In the genomic region with DNA sequence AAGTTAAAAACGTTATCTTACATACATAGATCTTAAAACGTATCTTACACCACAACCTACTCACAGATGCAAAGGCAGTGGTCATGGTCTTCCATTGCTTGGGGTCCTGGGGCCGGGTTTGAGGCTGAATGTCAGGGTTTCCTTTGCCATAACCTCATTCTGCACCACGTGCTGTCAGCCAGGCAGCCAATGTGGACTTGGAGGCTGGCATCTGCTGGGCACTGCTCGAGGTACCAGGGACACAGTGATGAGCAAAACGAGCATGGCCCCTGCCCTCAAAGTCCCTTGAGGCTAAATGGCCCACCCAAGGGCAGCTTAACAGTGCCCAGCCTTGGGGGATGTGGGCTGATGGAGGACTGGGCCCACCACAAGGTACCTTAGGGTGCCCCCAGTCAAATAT, we compare ENCODE assay signal across 10 cellular contexts. TPM values are rescaled to one million over a fixed set of nuclear protein-coding genes. Genes with fewer than 3 reads are reported as not detected.
DNase-seq lines count a peak whose midpoint lies in the region; ATAC-seq and TF ChIP-seq lines count a peak whose summit lies in the region.
"Had no signal": no experiment of that assay in that cellular context is flagged by ENCODE, and none has a peak within 500 bp of the region (broad histone marks: within the 10 kb centered on the region; RNA-seq: fewer than 3 reads in every experiment).

No MANE protein-coding gene starts in this region.

- intact Hi-C loops in esophagus squamous epithelium (cut with DNase I) = loop anchor here (5.0 to 10.0 kb wide), 2 partner anchors 39 to 137 kb away; no protein-coding TSS in a partner anchor
- intact Hi-C loops in gastrocnemius medialis (cut with DNase I; ENCODE audit: low total_unique reads) = loop anchor here (2.0 to 5.0 kb wide), 4 partner anchors 21 to 139 kb away; partner anchors contain the start of gene RGS9

- no peak for TF ChIP-seq CTCF in GM12875 (IDR thresholded peaks at IDR 0.05; ENCODE audit: borderline replicate concordance, insufficient read depth, low read depth, low read length)
- TF ChIP-seq CTCF in esophagus squamous epithelium (IDR thresholded peaks at IDR 0.05) = no peak
- no peak for TF ChIP-seq CTCF in gastrocnemius medialis (IDR thresholded peaks at IDR 0.05 in 4 of 5, conservative IDR thresholded peaks at IDR 0.05 in 1 of 5)

- no peak for ATAC-seq in gastrocnemius medialis
- no peak for ATAC-seq in GM18909 (IDR thresholded peaks at IDR 0.05; ENCODE audit: poor library complexity, unreplicated experiment)
- ATAC-seq in GM21528 (IDR thresholded peaks at IDR 0.05; ENCODE audit: low FRiP score, unreplicated experiment) = no peak

- DNase-seq in RPMI8226 (peak; percentile 38), esophagus squamous epithelium (lab: John Stamatoyannopoulos, UW) (no peak), gastrocnemius medialis (no peak), Kasumi-1 (lab: John Stamatoyannopoulos, UW) (no peak), KBM-7 (no peak)
- DNase-seq: cortex of kidney, NCI-H524 had no signal

- WGBS in esophagus squamous epithelium, 2 donors = 30 to 50% methylated on average over 3 to 4 of the region's 6 CpGs

- peak overlapping the region; percentile 59 for H3K4me3 ChIP-seq in GM12875 (ENCODE audit: low read depth, low read length)
- H3K4me3 ChIP-seq in esophagus squamous epithelium = peak overlapping the region in 2 of 4 donors; percentile 53 to 69
- peak overlapping the region in 3 of 4 donors; percentile 63 to 71 (median 64) for H3K4me3 ChIP-seq in gastrocnemius medialis

- peaks cover 9 to 44% (median 19%) of the 10 kb centered on the region in 3 donors for H3K4me1 ChIP-seq in esophagus squamous epithelium
- peaks cover 22 to 23% of the 10 kb centered on the region in 2 donors for H3K4me1 ChIP-seq in gastrocnemius medialis

- H3K27ac ChIP-seq in esophagus squamous epithelium (peak overlapping the region in 3 of 4 donors; percentile 78 to 84 (median 83)), gastrocnemius medialis (peak overlapping the region in 3 of 4 donors; percentile 73 to 76 (median 74))

- in situ Hi-C loops in gastrocnemius medialis (cut with MboI; ENCODE audit: low sequenced_read_pairs in 4 of 4) = loop anchor here in 2 of 4 donors (10.0 kb wide), 1 partner anchor 137 kb away; no protein-coding TSS in a partner anchor
- in situ Hi-C loops in KBM-7 (cut with MboI; ENCODE audit: low pct_unique_long_range_greater_than_20kb, low sequenced_read_pairs) = no loop called here

- H3K9me3 ChIP-seq in esophagus squamous epithelium = no peaks in the 10 kb centered on the region
- H3K9me3 ChIP-seq in gastrocnemius medialis = no peaks in the 10 kb centered on the region

- H3K36me3 ChIP-seq in esophagus squamous epithelium = no peaks in the 10 kb centered on the region
- H3K36me3 ChIP-seq in gastrocnemius medialis = no peaks in the 10 kb centered on the region

- H3K27me3 ChIP-seq in esophagus squamous epithelium = no peaks in the 10 kb centered on the region
- no peaks in the 10 kb centered on the region for H3K27me3 ChIP-seq in gastrocnemius medialis

- TF ChIP-seq POLR2A in esophagus squamous epithelium (IDR thresholded peaks at IDR 0.05) (no peak), gastrocnemius medialis (IDR thresholded peaks at IDR 0.05) (no peak)

RNA-seq across cellular contexts. Expression of gene RGS9, which starts 35.8 kb away (rescaled TPM):
- total RNA-seq in esophagus squamous epithelium = 1 to 10 TPM in 3 of 4 donors, under 1 TPM in 1; 0.45 to 8.1 (median 2.9) TPM
- total RNA-seq in gastrocnemius medialis = 1 to 10 TPM; 1.2 to 4.4 (median 2.8) TPM

RNA-seq across cellular contexts. Expression of gene GNA13, which starts 44.8 kb away (rescaled TPM):
- 10 to 100 TPM; 21.3 to 43.1 (median 35.7) TPM for total RNA-seq in esophagus squamous epithelium
- total RNA-seq in gastrocnemius medialis = 100 to 1,000 TPM in 3 of 4 donors, 10 to 100 TPM in 1; 87.7 to 146 (median 103) TPM
